17 cellular contexts compared by ENCODE assay signal in the genomic region with DNA sequence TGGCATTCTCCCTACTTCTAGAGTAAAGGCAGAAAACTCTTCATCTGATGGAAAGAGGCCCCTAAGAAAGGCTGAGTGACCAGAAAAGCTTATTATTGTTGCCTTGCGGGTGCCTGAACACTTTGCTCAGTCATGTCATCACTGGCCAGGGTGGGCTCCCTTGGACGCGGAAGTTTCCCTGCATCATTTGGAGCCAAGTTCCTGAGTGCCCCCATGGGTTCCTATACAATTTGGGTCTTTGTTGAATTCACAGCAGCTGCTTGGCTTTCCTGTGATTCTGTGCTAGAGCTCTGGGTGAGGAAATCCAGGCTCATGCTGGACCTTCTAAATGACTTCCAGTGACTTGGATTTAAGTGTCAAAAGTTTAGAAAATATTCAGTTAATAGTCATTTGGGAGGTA.
"Had no signal": no experiment of that assay in that cellular context is flagged by ENCODE, and none has a peak within 500 bp of the region (broad histone marks: within the 10 kb centered on the region; RNA-seq: fewer than 3 reads in every experiment).

No MANE protein-coding gene starts in this region.

- H3K27ac ChIP-seq: lower lobe of right lung, ovary, spleen, thyroid gland, upper lobe of right lung had no signal

- H3K4me3 ChIP-seq: lower lobe of right lung, ovary, right atrium auricular region, sigmoid colon, spleen, thyroid gland, upper lobe of right lung had no signal

- ATAC-seq: left lobe of liver; lower lobe of right lung; natural killer cell; stimulated activated effector memory CD8-positive, alpha-beta T cell treated with anti-CD3 and anti-CD28 coated beads, Interleukin-12 subunit alpha, Interleukin-12 subunit beta, amount 100 ng/mL, for 72 hours; stimulated activated naive CD8-positive, alpha-beta T cell treated with anti-CD3 and anti-CD28 coated beads, Interleukin-15, amount 100 ng/mL, for 72 hours; upper lobe of right lung had no signal

- DNase-seq: hippocampal formation; kidney glomerular epithelial cell; lower lobe of right lung; naive B cell; natural killer cell; ovary; sigmoid colon; small intestine; spleen; stimulated activated CD4-positive, alpha-beta T cell treated with anti-CD3 and anti-CD28 coated beads, Interleukin-4, amount 100 ng/mL, for 24 hours; stimulated activated naive CD4-positive, alpha-beta T cell; stimulated activated naive CD8-positive, alpha-beta T cell treated with anti-CD3 and anti-CD28 coated beads, Interleukin-15, amount 100 ng/mL, for 72 hours; thyroid gland; upper lobe of right lung had no signal

- H3K4me1 ChIP-seq: lower lobe of right lung, spleen, upper lobe of right lung had no signal

- H3K9me3 ChIP-seq: lower lobe of right lung, ovary, right atrium auricular region, sigmoid colon, spleen, thyroid gland, upper lobe of right lung had no signal

- H3K27me3 ChIP-seq: ovary, right atrium auricular region, sigmoid colon, spleen, thyroid gland, upper lobe of right lung had no signal

- H3K36me3 ChIP-seq: lower lobe of right lung, ovary, right atrium auricular region, sigmoid colon, spleen, thyroid gland, upper lobe of right lung had no signal
